25 cellular contexts compared by ENCODE assay signal in genomic region chr1:19198820-19199219, GRCh38.
"Had no signal": no experiment of that assay in that cellular context is flagged by ENCODE, and none has a peak within 500 bp of the region (broad histone marks: within the 10 kb centered on the region; RNA-seq: fewer than 3 reads in every experiment).

No MANE protein-coding gene starts in this region.

- H3K9me3 Mint-ChIP-seq: mesothelial cell of epicardium; naive B cell; natural killer cell; nephron progenitor cell; stimulated activated naive B cell treated with anti-CD40 and anti-IgM and Interleukin-4, amounts not matched to agents 10 μg/mL and 1 μg/mL and 100 μg/mL, for 72 hours had no signal

- H3K4me3 ChIP-seq: left ventricle myocardium inferior, lung, ovary, right atrium auricular region, skin epidermis, stomach, testis, thyroid gland, transverse colon, upper lobe of left lung, vagina had no signal

- H3K4me3 Mint-ChIP-seq: mesothelial cell of epicardium; naive B cell; natural killer cell; nephron progenitor cell; stimulated activated naive B cell treated with anti-CD40 and anti-IgM and Interleukin-4, amounts not matched to agents 10 μg/mL and 1 μg/mL and 100 μg/mL, for 72 hours had no signal

- H3K36me3 ChIP-seq: ovary had no signal

- H3K27me3 Mint-ChIP-seq: naive B cell; progenitor cell of endocrine pancreas; stimulated activated naive B cell treated with anti-CD40 and anti-IgM and Interleukin-4, amounts not matched to agents 10 μg/mL and 1 μg/mL and 100 μg/mL, for 72 hours had no signal

- H3K27ac Mint-ChIP-seq: mesothelial cell of epicardium; natural killer cell; nephron progenitor cell; progenitor cell of endocrine pancreas; stimulated activated naive B cell treated with anti-CD40 and anti-IgM and Interleukin-4, amounts not matched to agents 10 μg/mL and 1 μg/mL and 100 μg/mL, for 72 hours had no signal

- H3K4me1 Mint-ChIP-seq: nephron progenitor cell had no signal

- H3K27ac ChIP-seq: left ventricle myocardium inferior, ovary, right atrium auricular region, skin epidermis, stomach, testis, thyroid gland, transverse colon, upper lobe of left lung, vagina had no signal

- ATAC-seq: natural killer cell; sciatic nerve; stimulated activated naive B cell treated with anti-CD40 and anti-IgM and Interleukin-4, amounts not matched to agents 10 μg/mL and 1 μg/mL and 100 μg/mL, for 72 hours; stimulated activated naive CD8-positive, alpha-beta T cell treated with anti-CD3 and anti-CD28 coated beads, Interleukin-15, Interleukin-2, amounts not matched to agents 100 U/mL and 50 U/mL, for 24 hours had no signal

- H3K9me3 ChIP-seq: left ventricle myocardium inferior, ovary, right atrium auricular region, stomach, testis, thyroid gland, transverse colon, upper lobe of left lung, vagina had no signal

- DNase-seq: islet precursor cell; left ventricle myocardium inferior; mesendoderm; naive B cell; natural killer cell; nephron progenitor cell; ovary; stimulated activated CD4-positive, alpha-beta T cell treated with anti-CD3 and anti-CD28 coated beads, Interleukin-12 subunit alpha, Interleukin-12 subunit beta, amount 100 ng/mL, for 4 hours; stimulated activated CD4-positive, alpha-beta T cell treated with anti-CD3 and anti-CD28 coated beads, Interleukin-15, amount 100 ng/mL, for 24 hours; stimulated activated CD4-positive, alpha-beta T cell treated with anti-CD3 and anti-CD28 coated beads, Interleukin-2, amount 100 ng/mL, for 24 hours; stimulated activated CD4-positive, alpha-beta T cell treated with anti-CD3 and anti-CD28 coated beads, Interleukin-4, amount 100 ng/mL, for 1 hour; stimulated activated naive B cell treated with anti-CD40 and anti-IgM and Interleukin-4, amounts not matched to agents 10 μg/mL and 1 μg/mL and 100 μg/mL, for 72 hours; stimulated activated naive CD8-positive, alpha-beta T cell treated with anti-CD3 and anti-CD28 coated beads, Interleukin-15, Interleukin-2, amounts not matched to agents 100 U/mL and 50 U/mL, for 24 hours; stomach; testis; thyroid gland; transverse colon; upper lobe of left lung had no signal

- H3K27me3 ChIP-seq: ovary, right atrium auricular region, stomach, testis, thyroid gland, transverse colon, upper lobe of left lung, vagina had no signal
